13 cellular contexts compared by ENCODE assay signal in the genomic region with DNA sequence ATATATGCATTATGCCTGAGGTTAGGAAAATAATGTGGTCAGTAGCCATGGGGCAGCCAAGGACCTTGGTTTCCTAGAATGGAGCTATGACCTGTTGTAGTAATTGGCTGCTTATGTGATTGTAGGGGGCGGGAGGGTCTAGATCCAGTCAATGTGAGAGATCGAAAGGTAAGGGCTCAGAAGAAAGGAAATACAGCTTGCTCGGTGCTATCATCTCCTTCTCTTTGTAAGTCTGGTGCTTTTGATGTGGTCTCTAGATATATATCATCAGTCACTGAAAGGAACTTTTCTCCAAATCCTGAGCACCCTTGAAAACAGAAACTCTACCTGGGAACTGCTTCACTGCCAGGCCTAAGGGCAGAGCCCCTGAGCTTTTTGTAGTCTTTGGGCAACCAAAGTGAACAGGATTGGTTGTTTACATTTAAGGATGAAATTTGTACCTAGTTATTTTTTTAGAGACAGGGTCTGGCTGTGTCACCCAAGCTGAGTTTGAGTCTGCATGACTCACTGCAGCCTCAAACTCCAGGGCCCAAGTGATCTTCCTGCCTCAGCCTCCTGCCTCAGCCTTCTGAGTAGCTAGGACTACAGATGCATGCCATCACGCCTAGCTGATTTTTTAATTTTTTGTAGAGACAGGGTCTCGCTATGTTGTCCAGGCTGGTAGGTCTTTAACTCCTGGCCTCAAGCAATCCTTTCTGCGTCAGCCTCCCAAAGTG. TPM values are rescaled to one million over a fixed set of nuclear protein-coding genes. Genes with fewer than 3 reads are reported as not detected.
DNase-seq lines count a peak whose midpoint lies in the region; ATAC-seq lines count a peak whose summit lies in the region.
"Not testable (repeated sequence)": the region's sequence is repeated elsewhere in the genome, so short reads cannot be mapped to it uniquely, and the experiment has no call there.
"Had no signal": no experiment of that assay in that cellular context is flagged by ENCODE, and none has a peak within 500 bp of the region (broad histone marks: within the 10 kb centered on the region; RNA-seq: fewer than 3 reads in every experiment).

No MANE protein-coding gene starts in this region.

- peak overlapping the region in 4 of 7 donors; percentile 1 to 64 (median 41) for H3K4me3 Mint-ChIP-seq in CD8-positive, alpha-beta memory T cell
- H3K4me3 Mint-ChIP-seq in activated CD8-positive, alpha-beta memory T cell treated with anti-CD3 and anti-CD28 coated beads, Interleukin-2, amount 10 ng/mL, durations not matched to agents 7 days and 5 days; activated naive CD8-positive, alpha-beta T cell treated with anti-CD3 and anti-CD28 coated beads, Interleukin-2, amount 50 U/mL, for 24 hours: not testable (repeated sequence)
- H3K4me3 Mint-ChIP-seq in naive thymus-derived CD8-positive, alpha-beta T cell = peak overlapping the region in 8 of 10 donors; percentile 1 to 55 (median 40)

- peaks cover 5 to 44% (median 9%) of the 10 kb centered on the region in 3 donors for H3K36me3 Mint-ChIP-seq in CD8-positive, alpha-beta memory T cell
- peaks cover 18% of the 10 kb centered on the region for H3K36me3 Mint-ChIP-seq in activated CD8-positive, alpha-beta memory T cell treated with anti-CD3 and anti-CD28 coated beads, Interleukin-2, amount 10 ng/mL, durations not matched to agents 7 days and 5 days
- peaks cover 21% of the 10 kb centered on the region for H3K36me3 Mint-ChIP-seq in activated naive CD8-positive, alpha-beta T cell treated with anti-CD3 and anti-CD28 coated beads, Interleukin-2, amount 50 U/mL, for 24 hours (ENCODE audit: low read depth)
- peaks cover 0 to 38% (median 13%) of the 10 kb centered on the region in 3 donors for H3K36me3 Mint-ChIP-seq in naive thymus-derived CD8-positive, alpha-beta T cell

- not testable (repeated sequence) for H3K27me3 ChIP-seq in CD8-positive, alpha-beta memory T cell (ENCODE audit: insufficient read depth, low read length, poor library complexity, severe bottlenecking)

- H3K9me3 Mint-ChIP-seq in CD8-positive, alpha-beta memory T cell; activated CD8-positive, alpha-beta memory T cell treated with anti-CD3 and anti-CD28 coated beads, Interleukin-2, amount 10 ng/mL, durations not matched to agents 7 days and 5 days (ENCODE audit: low read depth); activated naive CD8-positive, alpha-beta T cell treated with anti-CD3 and anti-CD28 coated beads, Interleukin-2, amount 50 U/mL, for 24 hours; naive thymus-derived CD8-positive, alpha-beta T cell: not testable (repeated sequence)

- peaks cover 0 to 12% of the 10 kb centered on the region in 2 donors for H3K27me3 Mint-ChIP-seq in CD8-positive, alpha-beta memory T cell
- H3K27me3 Mint-ChIP-seq in activated CD8-positive, alpha-beta memory T cell treated with anti-CD3 and anti-CD28 coated beads, Interleukin-2, amount 10 ng/mL, durations not matched to agents 7 days and 5 days; activated naive CD8-positive, alpha-beta T cell treated with anti-CD3 and anti-CD28 coated beads, Interleukin-2, amount 50 U/mL, for 24 hours; naive thymus-derived CD8-positive, alpha-beta T cell: not testable (repeated sequence)

- H3K27ac ChIP-seq in CD8-positive, alpha-beta memory T cell (ENCODE audit: low read depth, low read length) = not testable (repeated sequence)

- H3K4me1 ChIP-seq in CD8-positive, alpha-beta memory T cell (ENCODE audit: insufficient read depth, low read length) = not testable (repeated sequence)

- peak; percentile 83 for ATAC-seq in activated CD8-positive, alpha-beta memory T cell treated with anti-CD3 and anti-CD28 coated beads, Interleukin-2, amount 10 ng/mL, durations not matched to agents 7 days and 5 days
- ATAC-seq in activated naive CD8-positive, alpha-beta T cell treated with anti-CD3 and anti-CD28 coated beads, Interleukin-2, amount 50 U/mL, for 24 hours = peak; percentile 97
- ATAC-seq in naive thymus-derived CD8-positive, alpha-beta T cell = peak; percentile 96 to 98
- ATAC-seq in stimulated activated naive CD8-positive, alpha-beta T cell treated with anti-CD3 and anti-CD28 coated beads, Interleukin-15, Interleukin-2, amounts not matched to agents 100 U/mL and 50 U/mL, for 24 hours = peak; percentile 96

- CTCF ChIA-PET in CD8-positive, alpha-beta memory T cell (lab: Charles Lee) = interaction anchor here (0.6 to 2.0 kb wide), 2 partner anchors 9 to 46 kb away, joined by 3 to 4 read pairs; a partner anchor contains a TSS
- CTCF ChIA-PET in activated CD8-positive, alpha-beta memory T cell treated with anti-CD3 and anti-CD28 coated beads, Interleukin-2, amount 10 ng/mL, durations not matched to agents 7 days and 5 days (lab: Charles Lee) = interaction anchor here (0.8 kb wide), 1 partner anchor 9 kb away, joined by 3 read pairs; a partner anchor contains a TSS

- not testable (repeated sequence) for H3K9me3 ChIP-seq in CD8-positive, alpha-beta memory T cell (ENCODE audit: low read length)

- POLR2A ChIA-PET in CD8-positive, alpha-beta memory T cell (lab: Charles Lee) = not testable (repeated sequence)
- POLR2A ChIA-PET in naive thymus-derived CD8-positive, alpha-beta T cell (lab: Charles Lee) = interaction anchor here (1.7 kb wide), 1 partner anchor 9 kb away, joined by 7 read pairs; a partner anchor contains a TSS

- H3K27ac Mint-ChIP-seq in CD8-positive, alpha-beta memory T cell = peak overlapping the region in 6 of 8 donors; percentile 24 to 64 (median 52)
- peak overlapping the region; percentile 71 for H3K27ac Mint-ChIP-seq in activated CD8-positive, alpha-beta memory T cell treated with anti-CD3 and anti-CD28 coated beads, Interleukin-2, amount 10 ng/mL, durations not matched to agents 7 days and 5 days
- peak overlapping the region; percentile 68 for H3K27ac Mint-ChIP-seq in activated naive CD8-positive, alpha-beta T cell treated with anti-CD3 and anti-CD28 coated beads, Interleukin-2, amount 50 U/mL, for 24 hours
- H3K27ac Mint-ChIP-seq in naive thymus-derived CD8-positive, alpha-beta T cell = peak overlapping the region in 9 of 10 donors; percentile 2 to 90 (median 75)

- peak in 2 of 5 donors; percentile 30 to 58 for DNase-seq in CD8-positive, alpha-beta memory T cell
- peak; percentile 21 for DNase-seq in SW480 (ENCODE audit: low spot score)
- DNase-seq in activated CD4-positive, alpha-beta T cell treated with anti-CD3 and anti-CD28 coated beads for 48 hours = peak; percentile 36
- not testable (repeated sequence) for DNase-seq in activated CD8-positive, alpha-beta memory T cell treated with anti-CD3 and anti-CD28 coated beads, Interleukin-2, amount 10 ng/mL, durations not matched to agents 7 days and 5 days; activated naive CD8-positive, alpha-beta T cell treated with anti-CD3 and anti-CD28 coated beads, Interleukin-2, amount 50 U/mL, for 24 hours
- DNase-seq in activated naive CD4-positive, alpha-beta T cell treated with Interleukin-2 at 50 U/mL for 16 hours = peak; percentile 7
- peak in 6 of 10 donors; percentile 11 to 64 (median 34) for DNase-seq in naive thymus-derived CD8-positive, alpha-beta T cell
- DNase-seq in stimulated activated naive CD8-positive, alpha-beta T cell treated with anti-CD3 and anti-CD28 coated beads, Interleukin-15, Interleukin-2, amounts not matched to agents 100 U/mL and 50 U/mL, for 24 hours = peak; percentile 12

- H3K4me3 ChIP-seq in CD8-positive, alpha-beta memory T cell (ENCODE audit: low read length) = not testable (repeated sequence)

- H3K36me3 ChIP-seq in CD8-positive, alpha-beta memory T cell (ENCODE audit: insufficient read depth, low read length) = not testable (repeated sequence)

- peaks cover 19 to 38% (median 32%) of the 10 kb centered on the region in 3 donors for H3K4me1 Mint-ChIP-seq in CD8-positive, alpha-beta memory T cell
- peaks cover 24% of the 10 kb centered on the region for H3K4me1 Mint-ChIP-seq in activated CD8-positive, alpha-beta memory T cell treated with anti-CD3 and anti-CD28 coated beads, Interleukin-2, amount 10 ng/mL, durations not matched to agents 7 days and 5 days
- H3K4me1 Mint-ChIP-seq in activated naive CD8-positive, alpha-beta T cell treated with anti-CD3 and anti-CD28 coated beads, Interleukin-2, amount 50 U/mL, for 24 hours = peaks cover 46% of the 10 kb centered on the region
- peaks cover 15 to 39% (median 38%) of the 10 kb centered on the region in 4 donors for H3K4me1 Mint-ChIP-seq in naive thymus-derived CD8-positive, alpha-beta T cell

RNA-seq across cellular contexts. Expression of a gene that starts 9.0 kb away (rescaled TPM):
- 10 to 100 TPM; 68.0 to 69.4 TPM for total RNA-seq in CD8-positive, alpha-beta memory T cell
- 175 TPM for polyA plus RNA-seq in CD8-positive, alpha-beta memory T cell
- total RNA-seq in activated CD8-positive, alpha-beta memory T cell treated with anti-CD3 and anti-CD28 coated beads, Interleukin-2, amount 10 ng/mL, durations not matched to agents 7 days and 5 days = 10 to 100 TPM; 52.1 to 67.8 TPM
- 10 to 100 TPM; 68.8 to 75.8 TPM for total RNA-seq in naive thymus-derived CD8-positive, alpha-beta T cell
- polyA plus RNA-seq in naive thymus-derived CD8-positive, alpha-beta T cell = 100 to 1,000 TPM; 180 to 202 (median 192) TPM

RNA-seq across cellular contexts. Expression of a gene that starts 33.5 kb away (rescaled TPM):
- not detected for total RNA-seq in CD8-positive, alpha-beta memory T cell
- polyA plus RNA-seq in CD8-positive, alpha-beta memory T cell = not detected
- total RNA-seq in activated CD8-positive, alpha-beta memory T cell treated with anti-CD3 and anti-CD28 coated beads, Interleukin-2, amount 10 ng/mL, durations not matched to agents 7 days and 5 days = not detected
- not detected for total RNA-seq in naive thymus-derived CD8-positive, alpha-beta T cell
- polyA plus RNA-seq in naive thymus-derived CD8-positive, alpha-beta T cell = not detected
- total RNA-seq: Caco-2, H7, HepG2, M059J had no signal
- polyA plus RNA-seq: A549, HepG2 had no signal

RNA-seq across cellular contexts. Expression of a gene that starts 57.6 kb away (rescaled TPM):
- total RNA-seq in CD8-positive, alpha-beta memory T cell = 10 to 100 TPM; 16.5 to 16.7 TPM
- polyA plus RNA-seq in CD8-positive, alpha-beta memory T cell = 38.0 TPM
- 10 to 100 TPM; 22.8 to 23.7 TPM for total RNA-seq in activated CD8-positive, alpha-beta memory T cell treated with anti-CD3 and anti-CD28 coated beads, Interleukin-2, amount 10 ng/mL, durations not matched to agents 7 days and 5 days
- 10 to 100 TPM; 27.3 to 27.4 TPM for total RNA-seq in naive thymus-derived CD8-positive, alpha-beta T cell
- 10 to 100 TPM; 36.6 to 45.2 (median 37.2) TPM for polyA plus RNA-seq in naive thymus-derived CD8-positive, alpha-beta T cell
